In the genomic region with DNA sequence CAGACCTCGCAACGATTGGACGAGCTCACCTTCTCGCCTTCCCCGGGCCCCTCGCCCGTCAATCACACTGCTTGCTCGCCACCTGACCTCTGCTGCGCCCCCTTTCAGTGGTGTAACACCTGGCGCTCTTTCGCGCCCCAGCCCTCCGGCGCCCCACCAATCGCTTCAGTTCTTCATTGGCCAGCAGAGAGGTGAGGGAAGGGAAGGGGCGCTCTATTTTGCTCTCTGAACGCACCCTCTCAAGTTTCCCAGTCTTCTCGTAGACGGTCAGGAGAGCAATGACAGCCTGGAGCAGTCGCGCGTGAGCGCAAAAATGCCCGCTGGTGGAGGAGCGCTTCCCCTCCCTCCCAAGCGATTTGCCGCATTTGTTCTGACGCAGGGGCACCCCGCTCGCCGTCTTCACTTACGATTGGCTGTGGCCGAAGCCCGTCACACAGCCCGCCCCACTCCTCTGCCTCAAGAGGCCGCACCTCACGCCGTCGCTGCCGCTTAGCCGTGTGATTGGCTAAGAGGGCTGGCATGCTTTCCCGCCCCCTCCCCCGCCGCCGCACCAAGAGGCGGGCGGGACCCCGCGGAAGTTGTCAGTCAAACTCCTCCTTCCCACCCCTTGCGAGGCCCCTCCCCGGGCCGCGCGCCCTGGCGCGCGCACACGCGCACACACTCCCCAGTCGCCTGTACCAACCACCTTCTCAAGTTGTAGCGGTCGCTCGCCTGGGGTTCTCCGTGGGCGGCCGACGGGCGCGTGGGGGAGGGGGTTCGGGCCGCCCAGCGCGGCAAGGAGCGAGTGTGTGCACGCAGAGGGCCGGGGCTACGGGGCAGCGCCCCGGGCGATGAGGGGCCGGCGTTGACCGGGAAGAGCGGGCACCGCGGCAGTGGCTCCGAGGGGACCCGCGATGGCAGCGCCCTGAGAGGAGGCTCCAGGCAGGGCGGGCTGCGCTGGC, we compare ENCODE assay signal across 8 cellular contexts. TPM values are rescaled to one million over a fixed set of nuclear protein-coding genes. Genes with fewer than 3 reads are reported as not detected.
DNase-seq lines count a peak whose midpoint lies in the region; FAIRE-seq and TF ChIP-seq lines count a peak whose summit lies in the region.

A gene (plus strand): TSS at position 667 of the 941 bp plus-strand sequence. CDS start 701 bp downstream, outside the sequence.

- no peaks in the 10 kb centered on the region for H4K20me1 ChIP-seq in MM.1S (ENCODE audit: insufficient read depth, low read length)
- H4K20me1 ChIP-seq in neural progenitor cell (ENCODE audit: low read depth): peaks cover 21% of the 10 kb centered on the region

- H3K9me3 Mint-ChIP-seq in neural progenitor cell: no peaks in the 10 kb centered on the region

- H3K4me3 ChIP-seq in HAP-1: peak within 1 kb of the TSS; percentile 61
- H3K4me3 ChIP-seq in MM.1S (ENCODE audit: low read length): peak within 1 kb of the TSS; percentile 85
- peak within 1 kb of the TSS; percentile 85 to 86 for H3K4me3 ChIP-seq in foreskin fibroblast (ENCODE audit: low read depth in 1 of 2, low read length in 2 of 2)
- peak within 1 kb of the TSS; percentile 91 for H3K4me3 ChIP-seq in neural progenitor cell
- peak within 1 kb of the TSS; percentile 87 to 100 (median 99) for H3K4me3 ChIP-seq in subcutaneous abdominal adipose tissue (ENCODE audit: low read depth in 1 of 5, low read length in 5 of 5)

- no peaks in the 10 kb centered on the region for H3K36me3 ChIP-seq in HAP-1 (replicated peaks)
- H3K36me3 ChIP-seq in MM.1S (replicated peaks; ENCODE audit: insufficient read depth, low read length): no peaks in the 10 kb centered on the region
- no peaks in the 10 kb centered on the region for H3K36me3 ChIP-seq in neural progenitor cell
- no peaks in the 10 kb centered on the region for H3K36me3 ChIP-seq in subcutaneous abdominal adipose tissue (ENCODE audit: control insufficient read depth in 5 of 5, insufficient read depth in 5 of 5, low read length in 5 of 5)

- H3K27ac ChIP-seq in MM.1S (ENCODE audit: low read length): peak within 1 kb of the TSS; percentile 87
- peak within 1 kb of the TSS; percentile 56 for H3K27ac ChIP-seq in neural progenitor cell
- peak within 1 kb of the TSS; percentile 96 for H3K27ac ChIP-seq in subcutaneous abdominal adipose tissue (ENCODE audit: low read depth, low read length)

- in situ Hi-C loops in HAP-1 (cut with MboI; ENCODE audit: low sequenced_read_pairs): no loop called here

- peaks cover 10% of the 10 kb centered on the region for H3K4me1 Mint-ChIP-seq in neural progenitor cell

- peaks cover 4% of the 10 kb centered on the region for H3K27me3 Mint-ChIP-seq in neural progenitor cell (ENCODE audit: insufficient read depth, low read depth)

- peak within 1 kb of the TSS; percentile 77 for H3K9ac ChIP-seq in MM.1S (ENCODE audit: low read length)
- peak within 1 kb of the TSS; percentile 14 for H3K9ac ChIP-seq in neural progenitor cell
- H3K9ac ChIP-seq in subcutaneous abdominal adipose tissue (ENCODE audit: low read length in 5 of 5): peak within 1 kb of the TSS; percentile 76 to 99 (median 95)

- no peaks in the 10 kb centered on the region for H3K36me3 Mint-ChIP-seq in neural progenitor cell

- peak; percentile 51 for TF ChIP-seq CTCF in MM.1S (IDR thresholded peaks at IDR 0.05; ENCODE audit: low read length)
- no peak for TF ChIP-seq CTCF in foreskin fibroblast (IDR thresholded peaks at IDR 0.05; ENCODE audit: low read depth, low read length)
- peak; percentile 55 for TF ChIP-seq CTCF in neural progenitor cell (IDR thresholded peaks at IDR 0.05)

- H3K4me1 ChIP-seq in HAP-1 (peaks cover 4% of the 10 kb centered on the region), MM.1S (ENCODE audit: low read length) (peaks cover 11% of the 10 kb centered on the region), neural progenitor cell (peaks cover 13% of the 10 kb centered on the region), subcutaneous abdominal adipose tissue (ENCODE audit: control insufficient read depth in 5 of 5, insufficient read depth in 5 of 5, low read length in 5 of 5) (peaks cover 0 to 50% (median 41%) of the 10 kb centered on the region in 5 donors)

- peak; percentile 96 to 98 for DNase-seq in HAP-1 (ENCODE audit: low spot score in 2 of 2)
- peak; percentile 100 for DNase-seq in MM.1S
- DNase-seq in SIG-M5 treated with dmso at 0.1 percent for 504 hours (lab: John Stamatoyannopoulos, UW; ENCODE audit: unreplicated experiment): peak; percentile 99
- DNase-seq in activated gamma-delta T cell treated with anti-CD3 and anti-CD28 coated beads, Interleukin-2, amount 50 U/mL, for 16 hours (ENCODE audit: low read depth): peak; percentile 98
- peak; percentile 100 for DNase-seq in foreskin fibroblast
- peak; percentile 100 for DNase-seq in neural progenitor cell (ENCODE audit: low spot score)

- H3K4me2 ChIP-seq in MM.1S (ENCODE audit: low read depth, low read length) (peak within 1 kb of the TSS; percentile 87), neural progenitor cell (peak within 1 kb of the TSS; percentile 92)

- H3K9me3 ChIP-seq in HAP-1 (no peaks in the 10 kb centered on the region), MM.1S (replicated peaks; ENCODE audit: insufficient read depth, low read length) (no peaks in the 10 kb centered on the region), neural progenitor cell (ENCODE audit: low read depth) (no peaks in the 10 kb centered on the region), subcutaneous abdominal adipose tissue (ENCODE audit: control insufficient read depth in 5 of 5, low read length in 5 of 5) (no peaks in the 10 kb centered on the region)

- H3F3A ChIP-seq in MM.1S (ENCODE audit: insufficient read depth, low read length) (peaks cover 25% of the 10 kb centered on the region), neural progenitor cell (ENCODE audit: low read depth) (peaks cover 30% of the 10 kb centered on the region)

- H2AFZ ChIP-seq in MM.1S (ENCODE audit: low read length): peak within 1 kb of the TSS; percentile 72
- H2AFZ ChIP-seq in neural progenitor cell (replicated peaks): peak within 1 kb of the TSS; percentile 88

- peak within 1 kb of the TSS; percentile 29 for H3K27ac Mint-ChIP-seq in neural progenitor cell

- no peaks in the 10 kb centered on the region for H3K9me2 ChIP-seq in MM.1S (replicated peaks; ENCODE audit: insufficient read depth, low read length)

- peak within 1 kb of the TSS; percentile 96 for H3K4me3 Mint-ChIP-seq in neural progenitor cell

- H3K79me2 ChIP-seq in MM.1S (ENCODE audit: low read length): peaks cover 39% of the 10 kb centered on the region
- peaks cover 39% of the 10 kb centered on the region for H3K79me2 ChIP-seq in neural progenitor cell (ENCODE audit: low read depth)

- FAIRE-seq in G401.6 (lab: Jason Lieb, UNC): peak; percentile 97

- H3K27me3 ChIP-seq in HAP-1 (ENCODE audit: low read depth) (no peaks in the 10 kb centered on the region), MM.1S (replicated peaks; ENCODE audit: insufficient read depth, low read length) (no peaks in the 10 kb centered on the region), neural progenitor cell (no peaks in the 10 kb centered on the region), subcutaneous abdominal adipose tissue (ENCODE audit: control insufficient read depth in 5 of 5, insufficient read depth in 4 of 5, low read length in 5 of 5) (no peaks in the 10 kb centered on the region)

RNA-seq across cellular contexts. Expression of the gene that starts here (rescaled TPM):
- total RNA-seq in neural progenitor cell (ENCODE audit: low replicate concordance): 19.8 and 27.9 TPM in 2 replicates

Comparison
In these comparisons a context has a peak if more than half of its experiments do, and no peak if none do; other contexts are left out.
1. Peak in every context shown above with its lines: DNase-seq, H3K4me3 ChIP-seq and H3K27ac ChIP-seq.
2. H3K9ac ChIP-seq: peak in every context shown above with its lines; median percentile 95 in subcutaneous abdominal adipose tissue; 77 in MM.1S; 14 in neural progenitor cell.